Comparison of ENCODE assay signal across 8 cellular contexts in the genomic region with DNA sequence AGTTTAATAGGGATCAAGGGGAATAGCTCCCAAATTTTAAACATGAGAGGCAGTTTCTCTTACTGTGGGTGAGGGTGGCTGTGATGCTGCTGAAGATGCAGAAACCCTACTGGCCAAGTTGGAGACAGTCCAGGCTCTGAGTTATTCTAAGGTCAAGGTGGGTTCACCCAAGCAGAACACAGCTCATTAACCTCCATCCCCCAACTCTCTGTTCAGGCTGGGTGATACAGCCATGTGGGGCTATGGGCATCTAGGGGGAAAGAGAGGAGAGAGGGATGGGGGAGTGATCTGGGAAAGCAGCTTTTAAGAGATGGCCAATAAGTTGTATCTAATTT. TPM values are rescaled to one million over a fixed set of nuclear protein-coding genes. Genes with fewer than 3 reads are reported as not detected.
A peak's percentile ranks its signal among the peaks of the same experiment; 100 is the strongest.
DNase-seq lines count a peak whose midpoint lies in the region; ATAC-seq lines count a peak whose summit lies in the region.

No MANE protein-coding gene starts in this region.

- H3K4me1 Mint-ChIP-seq in T-helper 17 cell: peaks cover 14% of the 10 kb centered on the region
- peaks cover 8% of the 10 kb centered on the region for H3K4me1 Mint-ChIP-seq in activated naive CD8-positive, alpha-beta T cell treated with anti-CD3 and anti-CD28 coated beads, Interleukin-2, amount 50 U/mL, for 24 hours

- H3K4me3 ChIP-seq in rectal smooth muscle tissue (ENCODE audit: low read length): no peak overlapping the region

- H3K9me3 ChIP-seq in T-helper 17 cell (ENCODE audit: control insufficient read depth, low read length, poor library complexity, severe bottlenecking): no peaks in the 10 kb centered on the region

- no peaks in the 10 kb centered on the region for H3K36me3 ChIP-seq in rectal smooth muscle tissue (ENCODE audit: control insufficient read depth, insufficient read depth, low read length)

- no peaks in the 10 kb centered on the region for H3K36me3 Mint-ChIP-seq in T-helper 17 cell (ENCODE audit: low read depth)
- no peaks in the 10 kb centered on the region for H3K36me3 Mint-ChIP-seq in activated naive CD8-positive, alpha-beta T cell treated with anti-CD3 and anti-CD28 coated beads, Interleukin-2, amount 50 U/mL, for 24 hours (ENCODE audit: low read depth)
- no peaks in the 10 kb centered on the region for H3K36me3 Mint-ChIP-seq in activated naive CD4-positive, alpha-beta T cell treated with anti-CD3 and anti-CD28 coated beads, Interleukin-2, amount 50 U/mL, for 72 hours

- H3K27ac ChIP-seq in rectal smooth muscle tissue (ENCODE audit: low read depth, low read length): peak overlapping the region; percentile 59

- H3K9me3 Mint-ChIP-seq in activated naive CD8-positive, alpha-beta T cell treated with anti-CD3 and anti-CD28 coated beads, Interleukin-2, amount 50 U/mL, for 24 hours: no peaks in the 10 kb centered on the region
- no peaks in the 10 kb centered on the region for H3K9me3 Mint-ChIP-seq in activated naive CD4-positive, alpha-beta T cell treated with anti-CD3 and anti-CD28 coated beads, Interleukin-2, amount 50 U/mL, for 72 hours

- no peaks in the 10 kb centered on the region for H3K27me3 ChIP-seq in rectal smooth muscle tissue (ENCODE audit: control insufficient read depth, insufficient read depth, low read length)

- H3K4me3 Mint-ChIP-seq in T-helper 17 cell: no peak overlapping the region
- no peak overlapping the region for H3K4me3 Mint-ChIP-seq in activated naive CD8-positive, alpha-beta T cell treated with anti-CD3 and anti-CD28 coated beads, Interleukin-2, amount 50 U/mL, for 24 hours

- peak; percentile 47 for ATAC-seq in GM18873 (IDR thresholded peaks at IDR 0.05; ENCODE audit: low FRiP score, unreplicated experiment)
- peak; percentile 60 for ATAC-seq in HG02870 (IDR thresholded peaks at IDR 0.05; ENCODE audit: unreplicated experiment)
- no peak for ATAC-seq in T-helper 17 cell
- ATAC-seq in activated naive CD8-positive, alpha-beta T cell treated with anti-CD3 and anti-CD28 coated beads, Interleukin-2, amount 50 U/mL, for 24 hours: no peak
- no peak for ATAC-seq in activated naive CD4-positive, alpha-beta T cell treated with anti-CD3 and anti-CD28 coated beads, Interleukin-2, amount 50 U/mL, for 72 hours

- peaks cover 16% of the 10 kb centered on the region for H3K4me1 ChIP-seq in rectal smooth muscle tissue (ENCODE audit: control insufficient read depth, insufficient read depth, low read length)

- no peak overlapping the region for H3K9ac ChIP-seq in rectal smooth muscle tissue (ENCODE audit: low read length)

- no peak for DNase-seq in T-helper 17 cell
- DNase-seq in islet precursor cell: no peak
- DNase-seq in NCI-H128 (lab: John Stamatoyannopoulos, UW; ENCODE audit: unreplicated experiment): no peak
- no peak for DNase-seq in activated naive CD8-positive, alpha-beta T cell treated with anti-CD3 and anti-CD28 coated beads, Interleukin-2, amount 50 U/mL, for 24 hours
- no peak for DNase-seq in activated naive CD4-positive, alpha-beta T cell treated with anti-CD3 and anti-CD28 coated beads, Interleukin-2, amount 50 U/mL, for 72 hours (ENCODE audit: low spot score in 2 of 2)

- H3K27ac Mint-ChIP-seq in T-helper 17 cell: peak overlapping the region; percentile 27
- no peak overlapping the region for H3K27ac Mint-ChIP-seq in activated naive CD8-positive, alpha-beta T cell treated with anti-CD3 and anti-CD28 coated beads, Interleukin-2, amount 50 U/mL, for 24 hours
- H3K27ac Mint-ChIP-seq in activated naive CD4-positive, alpha-beta T cell treated with anti-CD3 and anti-CD28 coated beads, Interleukin-2, amount 50 U/mL, for 72 hours: no peak overlapping the region

- H3K27me3 Mint-ChIP-seq in T-helper 17 cell: peaks cover 17% of the 10 kb centered on the region
- H3K27me3 Mint-ChIP-seq in activated naive CD8-positive, alpha-beta T cell treated with anti-CD3 and anti-CD28 coated beads, Interleukin-2, amount 50 U/mL, for 24 hours: no peaks in the 10 kb centered on the region

RNA-seq across cellular contexts. Expression of gene TRAM2, which starts 18.9 kb away (rescaled TPM):
- 1 to 10 TPM; 8.6 to 8.9 TPM for total RNA-seq in T-helper 17 cell
- total RNA-seq in activated naive CD4-positive, alpha-beta T cell treated with anti-CD3 and anti-CD28 coated beads, Interleukin-2, amount 50 U/mL, for 72 hours: 1 to 10 TPM; 3.2 to 3.8 TPM

Comparison
In these comparisons a context has a peak if more than half of its experiments do, and no peak if none do; other contexts are left out.
1. ATAC-seq: peak in GM18873 (single experiment) and HG02870 (single experiment); none in T-helper 17 cell (single experiment), activated naive CD8-positive, alpha-beta T cell treated with anti-CD3 and anti-CD28 coated beads, Interleukin-2, amount 50 U/mL, for 24 hours (single experiment) and activated naive CD4-positive, alpha-beta T cell treated with anti-CD3 and anti-CD28 coated beads, Interleukin-2, amount 50 U/mL, for 72 hours (0 of 2).